In genomic region chr19:57240311-57241090, GRCh38 we compare ENCODE assay signal across 1 cellular context.
TF ChIP-seq lines count a peak whose summit lies in the region.

Gene ZNF805 (plus strand): TSS chr19:57240632. CDS start chr19:57240892, 260 bp downstream.

TF ChIP-seq in HepG2, 621 proteins besides CTCF, POLR2A, EP300 and RAD21 (continued from another document and continues in another):
- TF ChIP-seq ZHX2 (IDR thresholded peaks at IDR 0.05; ENCODE audit: low read depth) (peak; percentile 91), ZHX2 (CRISPR knock-in tag; IDR thresholded peaks at IDR 0.05; ENCODE audit: borderline replicate concordance) (no peak), ZNF260 (CRISPR knock-in tag; IDR thresholded peaks at IDR 0.05; ENCODE audit: borderline replicate concordance, low read depth) (no peak), CREBL2 (CRISPR knock-in tag; IDR thresholded peaks at IDR 0.05; ENCODE audit: borderline replicate concordance) (peak; percentile 50; the same call in 1 of the 2 replicates), NR0B2 (CRISPR knock-in tag; IDR thresholded peaks at IDR 0.05) (no peak; the same call in 1 of the 2 replicates), ZNF101 (CRISPR knock-in tag; IDR thresholded peaks at IDR 0.05; ENCODE audit: borderline replicate concordance, low read depth) (no peak), ZNF629 (CRISPR knock-in tag; conservative IDR thresholded peaks at IDR 0.05) (no peak), ZNF354B (CRISPR knock-in tag; IDR thresholded peaks at IDR 0.05) (no peak), RERE (CRISPR knock-in tag; IDR thresholded peaks at IDR 0.05; ENCODE audit: low read depth) (no peak), NFKBIZ (CRISPR knock-in tag; IDR thresholded peaks at IDR 0.05) (no peak), NBN (conservative IDR thresholded peaks at IDR 0.05) (no peak), SCMH1 (CRISPR knock-in tag; IDR thresholded peaks at IDR 0.05; ENCODE audit: borderline replicate concordance) (no peak), NFIC (IDR thresholded peaks at IDR 0.05; ENCODE audit: low read length) (no peak), HNF4G (IDR thresholded peaks at IDR 0.05; ENCODE audit: borderline replicate concordance, low read depth, low read length) (no peak), HNF4G (CRISPR knock-in tag; IDR thresholded peaks at IDR 0.05; ENCODE audit: borderline replicate concordance, low read depth) (no peak), ZNF501 (CRISPR knock-in tag; IDR thresholded peaks at IDR 0.05) (peak; percentile 95), KLF6 (CRISPR knock-in tag; IDR thresholded peaks at IDR 0.05) (no peak), ZNF772 (CRISPR knock-in tag; IDR thresholded peaks at IDR 0.05) (no peak), SETDB1 (CRISPR knock-in tag; IDR thresholded peaks at IDR 0.05; ENCODE audit: borderline replicate concordance) (no peak), SOX13 (IDR thresholded peaks at IDR 0.05) (no peak), SOX13 (CRISPR knock-in tag; conservative IDR thresholded peaks at IDR 0.05 in 1 of 2, IDR thresholded peaks at IDR 0.05 in 1 of 2) (peak in 1 of 2 experiments; percentile 23; a peak in 1 of 4 replicates), HNRNPH1 (optimal IDR thresholded peaks at IDR 0.05; ENCODE audit: low read depth, low read length) (no peak), ARNTL (CRISPR knock-in tag; IDR thresholded peaks at IDR 0.05) (0 out of 2 replicates have a peak, but pooled peaks have one; percentile 45), ZNF513 (CRISPR knock-in tag; conservative IDR thresholded peaks at IDR 0.05) (no peak), ZNF232 (CRISPR knock-in tag; IDR thresholded peaks at IDR 0.05; ENCODE audit: borderline replicate concordance) (peak; percentile 46; the same call in 1 of the 2 replicates), ZUFSP (CRISPR knock-in tag; IDR thresholded peaks at IDR 0.05; ENCODE audit: borderline replicate concordance) (no peak), ZBTB1 (CRISPR knock-in tag; IDR thresholded peaks at IDR 0.05; ENCODE audit: borderline replicate concordance) (0 out of 2 replicates have a peak, but pooled peaks have one; percentile 34), ZNF530 (CRISPR knock-in tag; IDR thresholded peaks at IDR 0.05; ENCODE audit: low read depth) (no peak), PRDM4 (CRISPR knock-in tag; IDR thresholded peaks at IDR 0.05; ENCODE audit: borderline replicate concordance) (no peak), ZNF784 (CRISPR knock-in tag; IDR thresholded peaks at IDR 0.05; ENCODE audit: borderline replicate concordance) (peak; percentile 59; the same call in 1 of the 2 replicates), ZFP90 (CRISPR knock-in tag; IDR thresholded peaks at IDR 0.05; ENCODE audit: borderline replicate concordance) (no peak), ZNF704 (CRISPR knock-in tag; IDR thresholded peaks at IDR 0.05; ENCODE audit: borderline replicate concordance) (no peak), ZNF207 (IDR thresholded peaks at IDR 0.05; ENCODE audit: borderline replicate concordance) (no peak), ZFP82 (CRISPR knock-in tag; IDR thresholded peaks at IDR 0.05; ENCODE audit: borderline replicate concordance) (0 out of 2 replicates have a peak, but pooled peaks have one; percentile 65), ZNF883 (CRISPR knock-in tag; IDR thresholded peaks at IDR 0.05; ENCODE audit: not compliant biosample characterization) (no peak), ZNF737 (CRISPR knock-in tag; IDR thresholded peaks at IDR 0.05; ENCODE audit: borderline replicate concordance) (no peak), MED13 (CRISPR knock-in tag; IDR thresholded peaks at IDR 0.05) (no peak), ZNF143 (CRISPR knock-in tag; IDR thresholded peaks at IDR 0.05) (peak; percentile 94), ZBTB21 (CRISPR knock-in tag; IDR thresholded peaks at IDR 0.05) (peak; percentile 22; the same call in 1 of the 2 replicates), HDAC6 (IDR thresholded peaks at IDR 0.05; ENCODE audit: low read depth, low read length) (no peak), ZNF264 (CRISPR knock-in tag; IDR thresholded peaks at IDR 0.05) (no peak; the same call in 1 of the 2 replicates), GPN1 (CRISPR knock-in tag; IDR thresholded peaks at IDR 0.05; ENCODE audit: borderline replicate concordance) (no peak), FOXA1 (IDR thresholded peaks at IDR 0.05) (no peak), FOXA1 (CRISPR knock-in tag; IDR thresholded peaks at IDR 0.05) (no peak)
